ENCODE assay signal across 1 cellular context in genomic region chr22:41907436-41908401, GRCh38.
TF ChIP-seq lines count a peak whose summit lies in the region.

No MANE protein-coding gene starts in this region.

TF ChIP-seq in IMR-90, 13 proteins besides CTCF, POLR2A, EP300 and RAD21 (continued from another document):
- no peak for TF ChIP-seq CEBPB (IDR thresholded peaks at IDR 0.05; ENCODE audit: low read depth, low read length)
- no peak for TF ChIP-seq SMC3 (IDR thresholded peaks at IDR 0.05; ENCODE audit: low read depth, low read length)
- TF ChIP-seq MAZ (IDR thresholded peaks at IDR 0.05; ENCODE audit: borderline replicate concordance, low read depth, low read length) = no peak
